Comparison of ENCODE assay signal across 1 cellular context in the genomic region with DNA sequence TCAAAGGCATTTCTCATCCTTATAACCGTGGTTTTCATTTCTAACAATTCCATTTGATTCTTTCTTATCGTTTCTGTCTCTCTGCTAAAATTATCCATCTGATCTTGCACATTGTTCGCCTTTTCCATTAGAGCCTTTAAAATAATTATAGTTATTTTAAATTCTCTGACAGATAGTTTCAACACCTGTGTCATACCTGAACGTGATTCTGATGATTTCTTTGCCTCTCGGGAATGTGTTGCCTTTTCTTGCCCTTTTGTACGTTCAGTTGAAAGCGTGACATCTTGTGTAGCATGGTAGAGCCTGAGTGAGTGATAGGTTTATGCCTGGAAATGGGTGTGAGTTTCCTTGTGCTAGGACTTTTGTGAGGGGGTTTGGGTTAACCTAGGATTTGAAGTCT.
TF ChIP-seq lines count a peak whose summit lies in the region.

No MANE protein-coding gene starts in this region.

TF ChIP-seq in neural cell, 6 proteins besides CTCF, POLR2A, EP300 and RAD21 (continued from another document):
- TF ChIP-seq, protein P1, sequence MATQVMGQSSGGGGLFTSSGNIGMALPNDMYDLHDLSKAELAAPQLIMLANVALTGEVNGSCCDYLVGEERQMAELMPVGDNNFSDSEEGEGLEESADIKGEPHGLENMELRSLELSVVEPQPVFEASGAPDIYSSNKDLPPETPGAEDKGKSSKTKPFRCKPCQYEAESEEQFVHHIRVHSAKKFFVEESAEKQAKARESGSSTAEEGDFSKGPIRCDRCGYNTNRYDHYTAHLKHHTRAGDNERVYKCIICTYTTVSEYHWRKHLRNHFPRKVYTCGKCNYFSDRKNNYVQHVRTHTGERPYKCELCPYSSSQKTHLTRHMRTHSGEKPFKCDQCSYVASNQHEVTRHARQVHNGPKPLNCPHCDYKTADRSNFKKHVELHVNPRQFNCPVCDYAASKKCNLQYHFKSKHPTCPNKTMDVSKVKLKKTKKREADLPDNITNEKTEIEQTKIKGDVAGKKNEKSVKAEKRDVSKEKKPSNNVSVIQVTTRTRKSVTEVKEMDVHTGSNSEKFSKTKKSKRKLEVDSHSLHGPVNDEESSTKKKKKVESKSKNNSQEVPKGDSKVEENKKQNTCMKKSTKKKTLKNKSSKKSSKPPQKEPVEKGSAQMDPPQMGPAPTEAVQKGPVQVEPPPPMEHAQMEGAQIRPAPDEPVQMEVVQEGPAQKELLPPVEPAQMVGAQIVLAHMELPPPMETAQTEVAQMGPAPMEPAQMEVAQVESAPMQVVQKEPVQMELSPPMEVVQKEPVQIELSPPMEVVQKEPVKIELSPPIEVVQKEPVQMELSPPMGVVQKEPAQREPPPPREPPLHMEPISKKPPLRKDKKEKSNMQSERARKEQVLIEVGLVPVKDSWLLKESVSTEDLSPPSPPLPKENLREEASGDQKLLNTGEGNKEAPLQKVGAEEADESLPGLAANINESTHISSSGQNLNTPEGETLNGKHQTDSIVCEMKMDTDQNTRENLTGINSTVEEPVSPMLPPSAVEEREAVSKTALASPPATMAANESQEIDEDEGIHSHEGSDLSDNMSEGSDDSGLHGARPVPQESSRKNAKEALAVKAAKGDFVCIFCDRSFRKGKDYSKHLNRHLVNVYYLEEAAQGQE (IDR thresholded peaks at IDR 0.05; ENCODE audit: borderline replicate concordance): peak; percentile 82
- TF ChIP-seq EZH2 (IDR thresholded peaks at IDR 0.05; ENCODE audit: borderline replicate concordance, insufficient read depth, low read length, poor library complexity, severe bottlenecking) (no peak), TAF1 (IDR thresholded peaks at IDR 0.05; ENCODE audit: low read depth) (peak; percentile 3), MXI1 (conservative IDR thresholded peaks at IDR 0.05; ENCODE audit: poor library complexity, severe bottlenecking) (no peak), POLR2AphosphoS5 (IDR thresholded peaks at IDR 0.05) (peak; percentile 94)
TF ChIP-seq in neural cell: peak in this region for 4.
